ENCODE assay signal across 8 cellular contexts in the genomic region with DNA sequence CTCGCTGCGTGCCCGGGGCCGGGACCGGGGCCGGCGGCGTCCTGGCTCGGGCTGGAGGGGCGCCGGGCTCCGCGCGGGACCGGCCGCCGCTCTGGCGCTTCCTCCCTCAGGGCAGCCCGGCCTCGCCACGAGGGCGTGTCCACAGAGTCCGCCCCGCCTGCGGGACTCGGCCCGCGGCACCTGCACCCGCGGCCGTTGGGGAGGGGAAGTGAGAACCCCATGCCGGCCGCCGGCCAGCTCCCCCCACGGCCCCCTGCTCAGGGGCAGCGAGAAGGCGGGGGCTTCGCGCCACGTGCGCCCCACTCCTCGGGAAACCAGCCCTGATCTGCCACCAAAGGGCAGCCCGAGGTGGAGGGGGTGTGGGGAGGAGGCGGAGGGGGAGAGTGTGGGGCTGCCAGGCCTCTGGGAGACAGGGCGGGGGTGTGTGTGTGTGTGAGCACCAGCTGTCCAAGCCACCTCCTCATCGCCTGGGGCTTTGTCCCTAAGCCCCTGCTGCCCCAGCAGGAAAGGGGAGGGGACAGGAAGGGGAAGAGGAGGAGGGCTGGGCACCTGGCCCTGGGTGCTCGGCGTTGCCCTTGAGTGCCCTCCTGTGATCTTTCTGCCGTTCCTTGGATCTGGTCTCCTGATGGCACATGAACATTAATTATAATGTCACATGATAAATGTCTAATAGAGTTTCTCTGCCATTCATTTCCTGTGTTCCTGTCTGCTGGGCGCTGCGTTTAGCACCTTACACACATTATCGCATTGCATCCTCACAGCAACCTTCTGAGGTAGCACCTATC. TPM values are rescaled to one million over a fixed set of nuclear protein-coding genes. Genes with fewer than 3 reads are reported as not detected.
DNase-seq lines count a peak whose midpoint lies in the region; ATAC-seq, FAIRE-seq and TF ChIP-seq lines count a peak whose summit lies in the region.

A gene with protein sequence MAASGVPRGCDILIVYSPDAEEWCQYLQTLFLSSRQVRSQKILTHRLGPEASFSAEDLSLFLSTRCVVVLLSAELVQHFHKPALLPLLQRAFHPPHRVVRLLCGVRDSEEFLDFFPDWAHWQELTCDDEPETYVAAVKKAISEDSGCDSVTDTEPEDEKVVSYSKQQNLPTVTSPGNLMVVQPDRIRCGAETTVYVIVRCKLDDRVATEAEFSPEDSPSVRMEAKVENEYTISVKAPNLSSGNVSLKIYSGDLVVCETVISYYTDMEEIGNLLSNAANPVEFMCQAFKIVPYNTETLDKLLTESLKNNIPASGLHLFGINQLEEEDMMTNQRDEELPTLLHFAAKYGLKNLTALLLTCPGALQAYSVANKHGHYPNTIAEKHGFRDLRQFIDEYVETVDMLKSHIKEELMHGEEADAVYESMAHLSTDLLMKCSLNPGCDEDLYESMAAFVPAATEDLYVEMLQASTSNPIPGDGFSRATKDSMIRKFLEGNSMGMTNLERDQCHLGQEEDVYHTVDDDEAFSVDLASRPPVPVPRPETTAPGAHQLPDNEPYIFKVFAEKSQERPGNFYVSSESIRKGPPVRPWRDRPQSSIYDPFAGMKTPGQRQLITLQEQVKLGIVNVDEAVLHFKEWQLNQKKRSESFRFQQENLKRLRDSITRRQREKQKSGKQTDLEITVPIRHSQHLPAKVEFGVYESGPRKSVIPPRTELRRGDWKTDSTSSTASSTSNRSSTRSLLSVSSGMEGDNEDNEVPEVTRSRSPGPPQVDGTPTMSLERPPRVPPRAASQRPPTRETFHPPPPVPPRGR (minus strand): TSS at position 93 of the 785 bp plus-strand sequence. CDS start 120 bp downstream, outside the sequence.

- RAD21 ChIA-PET in HCT116 (lab: Charles Lee; ENCODE audit: low non-redundant PET in 1 of 2, low total read pairs in 2 of 2, uncharacterized antibody in 2 of 2, unreplicated experiment in 2 of 2) = no interaction called here

- peaks cover 22% of the 10 kb centered on the region for H3K27me3 Mint-ChIP-seq in T-helper 2 cell treated with Interferon-gamma antibody and Interleukin-4, amounts not matched to agents 5 μg/mL and 100 μg/mL, for 36 hours (ENCODE audit: low read depth)

- no peak for TF ChIP-seq RAD21 in HCT116 (IDR thresholded peaks at IDR 0.05; ENCODE audit: low read depth)

- H3K36me3 ChIP-seq in HCT116 (ENCODE audit: control insufficient read depth in 1 of 2, insufficient read depth in 2 of 2, low read length in 2 of 2) (no peaks in the 10 kb centered on the region), bronchial epithelial cell (ENCODE audit: control insufficient read depth, insufficient read depth, low read length) (no peaks in the 10 kb centered on the region), right lobe of liver (no peaks in the 10 kb centered on the region)

- H3K27me3 ChIP-seq in HCT116 (ENCODE audit: insufficient read depth, low read length) = no peaks in the 10 kb centered on the region
- H3K27me3 ChIP-seq in bronchial epithelial cell (ENCODE audit: control insufficient read depth, insufficient read depth, low read length) = peaks cover 10% of the 10 kb centered on the region
- no peaks in the 10 kb centered on the region for H3K27me3 ChIP-seq in right lobe of liver

- POLR2A ChIA-PET in HCT116 (lab: Charles Lee) = no interaction called here

- no peaks in the 10 kb centered on the region for H3K9me3 Mint-ChIP-seq in T-helper 2 cell treated with Interferon-gamma antibody and Interleukin-4, amounts not matched to agents 5 μg/mL and 100 μg/mL, for 36 hours

- peak; percentile 29 for TF ChIP-seq POLR2A in HCT116 (IDR thresholded peaks at IDR 0.05; ENCODE audit: borderline replicate concordance, extremely low read depth, insufficient read depth, insufficient read length)
- peak; percentile 85 for TF ChIP-seq POLR2A in right lobe of liver (IDR thresholded peaks at IDR 0.05)

- H3K4me3 ChIP-seq in HCT116 (replicated peaks in 1 of 2; ENCODE audit: low read depth in 1 of 2, low read length in 2 of 2) (peak within 1 kb of the TSS; percentile 65 to 81), bronchial epithelial cell (ENCODE audit: low read depth, low read length) (peak within 1 kb of the TSS; percentile 26), right lobe of liver (peak within 1 kb of the TSS; percentile 62 to 92 (median 72))

- H3K4me2 ChIP-seq in HCT116 (ENCODE audit: low read length) = peak within 1 kb of the TSS; percentile 99

- H3K4me1 Mint-ChIP-seq in T-helper 2 cell treated with Interferon-gamma antibody and Interleukin-4, amounts not matched to agents 5 μg/mL and 100 μg/mL, for 36 hours (ENCODE audit: low read depth) = peaks cover 24% of the 10 kb centered on the region

- peak; percentile 86 for ATAC-seq in HCT116
- ATAC-seq in right lobe of liver = peak; percentile 70 to 84 (median 81)
- ATAC-seq in GM18870 (IDR thresholded peaks at IDR 0.05; ENCODE audit: unreplicated experiment) = no peak

- peak within 1 kb of the TSS; percentile 77 for H3K27ac Mint-ChIP-seq in T-helper 2 cell treated with Interferon-gamma antibody and Interleukin-4, amounts not matched to agents 5 μg/mL and 100 μg/mL, for 36 hours

- BruUV-seq in HCT116 (replicated peaks; lab: Mats Ljungman, UMichigan) = no TSS peak

- peak; percentile 92 for DNase-seq in GF-D8 (lab: John Stamatoyannopoulos, UW)
- no peak for DNase-seq in HCT116 (ENCODE audit: low read depth, low spot score)
- DNase-seq in MV-4-11 (lab: John Stamatoyannopoulos, UW) = peak; percentile 93
- peak; percentile 48 for DNase-seq in T-helper 2 cell treated with Interferon-gamma antibody and Interleukin-4, amounts not matched to agents 5 μg/mL and 100 μg/mL, for 36 hours (ENCODE audit: low spot score)
- no peak for DNase-seq in bronchial epithelial cell (ENCODE audit: low read depth)
- DNase-seq in right lobe of liver = peak; percentile 83 to 88 (median 88)
- peak in 2 of 3 experiments; percentile 1 to 43 for DNase-seq in stimulated activated CD4-positive, alpha-beta T cell treated with anti-CD3 and anti-CD28 coated beads, TNF-alpha, amount 100 ng/mL, for 24 hours (ENCODE audit: low read depth in 3 of 3)

- no peaks in the 10 kb centered on the region for H3K9me3 ChIP-seq in HCT116 (ENCODE audit: control insufficient read depth in 1 of 2, insufficient read depth in 1 of 2, low read depth in 1 of 2, low read length in 2 of 2)
- H3K9me3 ChIP-seq in right lobe of liver = no peaks in the 10 kb centered on the region

- peak within 1 kb of the TSS; percentile 95 for H3K4me3 Mint-ChIP-seq in T-helper 2 cell treated with Interferon-gamma antibody and Interleukin-4, amounts not matched to agents 5 μg/mL and 100 μg/mL, for 36 hours

- CTCF ChIA-PET in HCT116 (lab: Charles Lee) = no interaction called here

- intact Hi-C loops in HCT116 (cut with micrococcal nuclease) = no loop called here
- intact Hi-C loops in right lobe of liver (cut with DNase I) = loop anchor here in 1 of 2 donors (5.0 kb wide), 1 partner anchor 78 kb away; no protein-coding TSS in a partner anchor

- H3K36me3 Mint-ChIP-seq in T-helper 2 cell treated with Interferon-gamma antibody and Interleukin-4, amounts not matched to agents 5 μg/mL and 100 μg/mL, for 36 hours (ENCODE audit: low read depth) = no peaks in the 10 kb centered on the region

- peak within 1 kb of the TSS; percentile 98 for H2AFZ ChIP-seq in HCT116 (ENCODE audit: low read depth, low read length, poor library complexity, severe bottlenecking)

- H3K27ac ChIP-seq in HCT116 (ENCODE audit: low read depth, low read length) (peak within 1 kb of the TSS; percentile 51; the same call in 1 of the 2 replicates), right lobe of liver (peak within 1 kb of the TSS; percentile 78 to 95 (median 94))

- no peaks in the 10 kb centered on the region for H4K20me1 ChIP-seq in HCT116 (ENCODE audit: insufficient read depth)

- H3K4me1 ChIP-seq in HCT116 (ENCODE audit: control insufficient read depth in 1 of 2, insufficient read depth in 2 of 2, low read length in 2 of 2) (peaks cover 2 to 19% of the 10 kb centered on the region in 2 experiments; a peak in 2 of 4 replicates), right lobe of liver (peaks cover 0 to 28% (median 11%) of the 10 kb centered on the region in 4 donors)

- no peak for FAIRE-seq in bronchial epithelial cell (lab: Jason Lieb, UNC)

- H3K9me2 ChIP-seq in HCT116 (ENCODE audit: insufficient read depth) = no peaks in the 10 kb centered on the region

- 1% methylated on average over 6 of the region's 52 CpGs for WGBS in right lobe of liver (ENCODE audit: insufficient coverage, low coverage, low lambda C conversion rate, missing lambda C conversion rate)

- no peaks in the 10 kb centered on the region for H3K79me2 ChIP-seq in HCT116 (ENCODE audit: insufficient read depth, low read length)

- H3K9ac ChIP-seq in HCT116 (ENCODE audit: low read length) = peak within 1 kb of the TSS; percentile 66

- TF ChIP-seq CTCF in HCT116 (IDR thresholded peaks at IDR 0.05 in 2 of 3, conservative IDR thresholded peaks at IDR 0.05 in 1 of 3; ENCODE audit: borderline replicate concordance in 1 of 3, insufficient read depth in 1 of 3, low read depth in 2 of 3, low read length in 2 of 3) = no peak
- no peak for TF ChIP-seq CTCF in bronchial epithelial cell (IDR thresholded peaks at IDR 0.05; ENCODE audit: insufficient read depth, low read length, severe bottlenecking)
- TF ChIP-seq CTCF in right lobe of liver (IDR thresholded peaks at IDR 0.05) = no peak

TF ChIP-seq in HCT116, 20 proteins besides CTCF, POLR2A, EP300 and RAD21 (continues in another document):
- no peak for TF ChIP-seq ZNF274 (IDR thresholded peaks at IDR 0.05; ENCODE audit: low read depth, low read length)
- TF ChIP-seq ZFX (IDR thresholded peaks at IDR 0.05) = 0 out of 2 replicates have a peak, but pooled peaks have one; percentile 7
- peak; percentile 31 for TF ChIP-seq POLR2AphosphoS5 (IDR thresholded peaks at IDR 0.05; ENCODE audit: low read depth, low read length)
- TF ChIP-seq, protein P1, sequence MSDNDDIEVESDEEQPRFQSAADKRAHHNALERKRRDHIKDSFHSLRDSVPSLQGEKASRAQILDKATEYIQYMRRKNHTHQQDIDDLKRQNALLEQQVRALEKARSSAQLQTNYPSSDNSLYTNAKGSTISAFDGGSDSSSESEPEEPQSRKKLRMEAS (IDR thresholded peaks at IDR 0.05) = peak; percentile 62; the same call in 1 of the 2 replicates
- no peak for TF ChIP-seq ELF1 (IDR thresholded peaks at IDR 0.05; ENCODE audit: borderline replicate concordance, low read depth)
- no peak for TF ChIP-seq TCF7L2 (IDR thresholded peaks at IDR 0.05; ENCODE audit: borderline replicate concordance, extremely low read depth, insufficient read depth, insufficient read length)
- no peak for TF ChIP-seq SIN3A (IDR thresholded peaks at IDR 0.05; ENCODE audit: low read depth)
- TF ChIP-seq EGR1 (IDR thresholded peaks at IDR 0.05; ENCODE audit: low read depth) = no peak
- TF ChIP-seq EZH2phosphoT487 (IDR thresholded peaks at IDR 0.05; ENCODE audit: borderline replicate concordance) = no peak
- no peak for TF ChIP-seq FOSL1 (IDR thresholded peaks at IDR 0.05; ENCODE audit: low read depth)

RNA-seq across cellular contexts. Expression of the gene that starts here (rescaled TPM):
- total RNA-seq in HCT116 (2021; ENCODE audit: unreplicated experiment) = 7.1 TPM
- polyA plus RNA-seq in HCT116 (2012) = 2.1 TPM in 2 replicates
- 2.1 and 5.2 TPM in 2 replicates for total RNA-seq in bronchial epithelial cell
- total RNA-seq in right lobe of liver = 100 to 1,000 TPM in 4 of 6 experiments, 10 to 100 TPM in 2; 36.2 to 197 (median 141) TPM

Comparison
In these comparisons a context has a peak if more than half of its experiments do, and no peak if none do; other contexts are left out.
1. DNase-seq: peak in GF-D8 (single experiment), MV-4-11 (single experiment), T-helper 2 cell treated with Interferon-gamma antibody and Interleukin-4, amounts not matched to agents 5 μg/mL and 100 μg/mL, for 36 hours (single experiment), right lobe of liver (3 of 3) and stimulated activated CD4-positive, alpha-beta T cell treated with anti-CD3 and anti-CD28 coated beads, TNF-alpha, amount 100 ng/mL, for 24 hours (2 of 3); none in HCT116 (single experiment) and bronchial epithelial cell (single experiment).
2. Peak in every context shown above with its lines, with median percentiles within 50 percentile points of each other: H3K4me3 ChIP-seq.